In the genomic region with DNA sequence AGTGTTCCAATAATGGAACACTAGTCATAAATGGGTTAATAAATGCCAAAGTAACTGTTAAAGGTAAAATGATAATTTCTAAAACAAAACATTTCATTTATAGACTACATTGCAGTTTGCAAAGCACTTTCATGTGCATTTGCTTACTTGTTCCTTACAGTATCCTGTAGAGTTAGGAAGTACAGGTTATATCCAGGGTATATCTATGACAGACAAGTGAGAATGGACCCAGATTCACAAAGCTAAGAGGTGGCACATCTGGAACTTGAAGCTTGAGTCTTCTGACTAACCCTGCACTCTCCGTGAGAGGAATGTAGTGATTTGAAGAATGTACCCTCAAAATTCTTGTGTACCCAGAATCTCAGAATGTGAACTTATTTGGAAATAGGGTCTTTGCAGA, we compare ENCODE assay signal across 37 cellular contexts.
"Had no signal": no experiment of that assay in that cellular context is flagged by ENCODE, and none has a peak within 500 bp of the region (broad histone marks: within the 10 kb centered on the region; RNA-seq: fewer than 3 reads in every experiment).

No MANE protein-coding gene starts in this region.

- H3K4me3 Mint-ChIP-seq: activated CD4-positive, alpha-beta memory T cell treated with anti-CD3 and anti-CD28 coated beads, Interleukin-2, amount 10 ng/mL, durations not matched to agents 7 days and 5 days; activated CD4-positive, alpha-beta T cell treated with anti-CD3 and anti-CD28 coated beads for 36 hours; activated CD4-positive, alpha-beta T cell treated with anti-CD3 and anti-CD28 coated beads, Interleukin-2, amount 10 ng/mL, durations not matched to agents 7 days and 5 days; activated CD8-positive, alpha-beta memory T cell treated with anti-CD3 and anti-CD28 coated beads, Interleukin-2, amount 10 ng/mL, durations not matched to agents 7 days and 5 days; activated CD8-positive, alpha-beta T cell treated with anti-CD3 and anti-CD28 coated beads, Interleukin-2, amount 10 ng/mL, durations not matched to agents 7 days and 5 days; activated naive CD4-positive, alpha-beta T cell treated with anti-CD3 and anti-CD28 coated beads, Interleukin-2, amount 10 ng/mL, durations not matched to agents 7 days and 5 days; activated naive CD4-positive, alpha-beta T cell treated with anti-CD3 and anti-CD28 coated beads, Interleukin-2, amount 50 U/mL, for 24 hours; activated naive CD8-positive, alpha-beta T cell; activated naive CD8-positive, alpha-beta T cell treated with anti-CD3 and anti-CD28 coated beads, Interleukin-2, amount 10 ng/mL, durations not matched to agents 7 days and 5 days; activated naive CD8-positive, alpha-beta T cell treated with anti-CD3 and anti-CD28 coated beads, Interleukin-2, amount 50 U/mL, for 24 hours; activated T-cell treated with anti-CD3 and anti-CD28 coated beads, Interleukin-2, amount 50 U/mL, for 24 hours; T-helper 1 cell treated with Interleukin-12 subunit alpha and Interleukin-12 subunit beta and Interleukin-4 antibody, amounts not matched to agents 30 μg/mL and 1 μg/mL, for 36 hours; T-helper 2 cell treated with Interferon-gamma antibody and Interleukin-4, amounts not matched to agents 5 μg/mL and 100 μg/mL, for 36 hours had no signal

- H3K9me3 Mint-ChIP-seq: activated CD4-positive, alpha-beta memory T cell treated with anti-CD3 and anti-CD28 coated beads, Interleukin-2, amount 10 ng/mL, durations not matched to agents 7 days and 5 days; activated CD4-positive, alpha-beta T cell treated with anti-CD3 and anti-CD28 coated beads, Interleukin-2, amount 10 ng/mL, durations not matched to agents 7 days and 5 days; activated naive CD4-positive, alpha-beta T cell treated with anti-CD3 and anti-CD28 coated beads, Interleukin-2, amount 10 ng/mL, durations not matched to agents 7 days and 5 days; activated T-cell treated with anti-CD3 and anti-CD28 coated beads, Interleukin-2, amount 50 U/mL, for 24 hours; activated T-helper 2 cell treated with anti-CD3 and anti-CD28 coated beads, Interferon-gamma antibody, Interleukin-2, Interleukin-4, amounts not matched to agents 10 μg/mL and 5 μg/mL and 100 μg/mL, durations not matched to agents 14 hours and 24 hours and 36 hours; T-helper 1 cell treated with Interleukin-12 subunit alpha and Interleukin-12 subunit beta and Interleukin-4 antibody, amounts not matched to agents 30 μg/mL and 1 μg/mL, for 36 hours; T-helper 2 cell treated with Interferon-gamma antibody and Interleukin-4, amounts not matched to agents 5 μg/mL and 100 μg/mL, for 36 hours had no signal

- H3K4me1 ChIP-seq: ascending aorta, body of pancreas, breast epithelium had no signal

- H3K36me3 ChIP-seq: breast epithelium had no signal

- DNase-seq: activated CD4-positive, alpha-beta memory T cell treated with anti-CD3 and anti-CD28 coated beads, Interleukin-2, amount 10 ng/mL, durations not matched to agents 7 days and 5 days; activated CD4-positive, alpha-beta T cell treated with anti-CD3 and anti-CD28 coated beads for 1 hour; activated CD4-positive, alpha-beta T cell treated with anti-CD3 and anti-CD28 coated beads for 36 hours; activated CD4-positive, alpha-beta T cell treated with anti-CD3 and anti-CD28 coated beads for 48 hours; activated CD4-positive, alpha-beta T cell treated with anti-CD3 and anti-CD28 coated beads, Interleukin-2, amount 10 ng/mL, durations not matched to agents 7 days and 5 days; activated CD4-positive, alpha-beta T cell treated with anti-CD3 and anti-CD28 coated beads, Interleukin-2, amount 50 U/mL, for 48 hours; activated CD4-positive, CD25-positive, alpha-beta regulatory T cell; activated CD8-positive, alpha-beta memory T cell treated with anti-CD3 and anti-CD28 coated beads for 24 hours; activated CD8-positive, alpha-beta memory T cell treated with anti-CD3 and anti-CD28 coated beads, Interleukin-2, amount 10 ng/mL, durations not matched to agents 7 days and 5 days; activated CD8-positive, alpha-beta memory T cell treated with anti-CD3 and anti-CD28 coated beads, Interleukin-2, amount 50 U/mL, for 48 hours; activated CD8-positive, alpha-beta T cell treated with anti-CD3 and anti-CD28 coated beads, Interleukin-2, amount 10 ng/mL, durations not matched to agents 7 days and 5 days; activated effector memory CD4-positive, alpha-beta T cell treated with Interleukin-2 at 50 U/mL for 16 hours; activated gamma-delta T cell; activated naive CD4-positive, alpha-beta T cell treated with anti-CD3 and anti-CD28 coated beads, Interleukin-2, amount 10 ng/mL, durations not matched to agents 7 days and 5 days; activated naive CD4-positive, alpha-beta T cell treated with Interleukin-2 at 50 U/mL for 16 hours; activated naive CD8-positive, alpha-beta T cell treated with anti-CD3 and anti-CD28 coated beads, Interleukin-2, amount 10 ng/mL, durations not matched to agents 7 days and 5 days; activated naive CD8-positive, alpha-beta T cell treated with anti-CD3 and anti-CD28 coated beads, Interleukin-2, amount 50 U/mL, for 24 hours; activated T-cell treated with anti-CD3 and anti-CD28 coated beads, Interleukin-2, amount 50 U/mL, for 24 hours; activated T-cell treated with anti-CD3 and anti-CD28 coated beads, Interleukin-2, amount 50 U/mL, for 48 hours; amygdala; anterior cingulate cortex; body of pancreas; brain microvascular endothelial cell; central memory CD4-positive, alpha-beta T cell; T-helper 1 cell; T-helper 2 cell; T-helper 9 cell had no signal

- ATAC-seq: activated CD4-positive, alpha-beta T cell treated with anti-CD3 and anti-CD28 coated beads for 36 hours; activated CD4-positive, CD25-positive, alpha-beta regulatory T cell treated with anti-CD3 and anti-CD28 coated beads, Interleukin-2, amount 50 U/mL, for 24 hours; activated CD8-positive, alpha-beta memory T cell treated with anti-CD3 and anti-CD28 coated beads, Interleukin-2, amount 10 ng/mL, durations not matched to agents 7 days and 5 days; activated CD8-positive, alpha-beta T cell treated with anti-CD3 and anti-CD28 coated beads, Interleukin-2, amount 10 ng/mL, durations not matched to agents 7 days and 5 days; activated naive CD8-positive, alpha-beta T cell treated with anti-CD3 and anti-CD28 coated beads, Interleukin-2, amount 50 U/mL, for 24 hours; body of pancreas had no signal

- H3K27ac Mint-ChIP-seq: activated CD4-positive, alpha-beta memory T cell treated with anti-CD3 and anti-CD28 coated beads, Interleukin-2, amount 10 ng/mL, durations not matched to agents 7 days and 5 days; activated CD4-positive, alpha-beta T cell treated with anti-CD3 and anti-CD28 coated beads for 36 hours; activated CD4-positive, alpha-beta T cell treated with anti-CD3 and anti-CD28 coated beads, Interleukin-2, amount 10 ng/mL, durations not matched to agents 7 days and 5 days; activated CD8-positive, alpha-beta memory T cell treated with anti-CD3 and anti-CD28 coated beads, Interleukin-2, amount 10 ng/mL, durations not matched to agents 7 days and 5 days; activated CD8-positive, alpha-beta T cell treated with anti-CD3 and anti-CD28 coated beads, Interleukin-2, amount 10 ng/mL, durations not matched to agents 7 days and 5 days; activated naive CD4-positive, alpha-beta T cell treated with anti-CD3 and anti-CD28 coated beads, Interleukin-2, amount 10 ng/mL, durations not matched to agents 7 days and 5 days; activated naive CD4-positive, alpha-beta T cell treated with anti-CD3 and anti-CD28 coated beads, Interleukin-2, amount 50 U/mL, for 24 hours; activated naive CD8-positive, alpha-beta T cell; activated naive CD8-positive, alpha-beta T cell treated with anti-CD3 and anti-CD28 coated beads, Interleukin-2, amount 10 ng/mL, durations not matched to agents 7 days and 5 days; activated naive CD8-positive, alpha-beta T cell treated with anti-CD3 and anti-CD28 coated beads, Interleukin-2, amount 50 U/mL, for 24 hours; activated T-cell treated with anti-CD3 and anti-CD28 coated beads, Interleukin-2, amount 50 U/mL, for 24 hours; activated T-helper 2 cell treated with anti-CD3 and anti-CD28 coated beads, Interferon-gamma antibody, Interleukin-2, Interleukin-4, amounts not matched to agents 10 μg/mL and 5 μg/mL and 100 μg/mL, durations not matched to agents 14 hours and 24 hours and 36 hours; T-helper 1 cell treated with Interleukin-12 subunit alpha and Interleukin-12 subunit beta and Interleukin-4 antibody, amounts not matched to agents 30 μg/mL and 1 μg/mL, for 36 hours; T-helper 2 cell treated with Interferon-gamma antibody and Interleukin-4, amounts not matched to agents 5 μg/mL and 100 μg/mL, for 36 hours had no signal

- H3K9me3 ChIP-seq: ascending aorta, body of pancreas had no signal

- FAIRE-seq: TTC549 had no signal

- H3K27me3 ChIP-seq: ascending aorta, body of pancreas, brain microvascular endothelial cell, breast epithelium had no signal

- H3K27ac ChIP-seq: ascending aorta, body of pancreas, brain microvascular endothelial cell, breast epithelium, VCaP had no signal

- H3K27me3 Mint-ChIP-seq: activated CD4-positive, alpha-beta memory T cell treated with anti-CD3 and anti-CD28 coated beads, Interleukin-2, amount 10 ng/mL, durations not matched to agents 7 days and 5 days; activated CD4-positive, alpha-beta T cell treated with anti-CD3 and anti-CD28 coated beads for 36 hours; activated CD4-positive, alpha-beta T cell treated with anti-CD3 and anti-CD28 coated beads, Interleukin-2, amount 10 ng/mL, durations not matched to agents 7 days and 5 days; activated CD8-positive, alpha-beta memory T cell treated with anti-CD3 and anti-CD28 coated beads, Interleukin-2, amount 10 ng/mL, durations not matched to agents 7 days and 5 days; activated naive CD4-positive, alpha-beta T cell treated with anti-CD3 and anti-CD28 coated beads, Interleukin-2, amount 10 ng/mL, durations not matched to agents 7 days and 5 days; activated naive CD4-positive, alpha-beta T cell treated with anti-CD3 and anti-CD28 coated beads, Interleukin-2, amount 50 U/mL, for 24 hours; activated naive CD8-positive, alpha-beta T cell; activated naive CD8-positive, alpha-beta T cell treated with anti-CD3 and anti-CD28 coated beads, Interleukin-2, amount 10 ng/mL, durations not matched to agents 7 days and 5 days; activated naive CD8-positive, alpha-beta T cell treated with anti-CD3 and anti-CD28 coated beads, Interleukin-2, amount 50 U/mL, for 24 hours; activated T-cell treated with anti-CD3 and anti-CD28 coated beads, Interleukin-2, amount 50 U/mL, for 24 hours had no signal

- H3K4me3 ChIP-seq: ascending aorta, body of pancreas, breast epithelium had no signal

- H3K4me1 Mint-ChIP-seq: activated CD4-positive, alpha-beta memory T cell treated with anti-CD3 and anti-CD28 coated beads, Interleukin-2, amount 10 ng/mL, durations not matched to agents 7 days and 5 days; activated CD4-positive, alpha-beta T cell treated with anti-CD3 and anti-CD28 coated beads for 36 hours; activated CD4-positive, alpha-beta T cell treated with anti-CD3 and anti-CD28 coated beads, Interleukin-2, amount 10 ng/mL, durations not matched to agents 7 days and 5 days; activated CD8-positive, alpha-beta memory T cell treated with anti-CD3 and anti-CD28 coated beads, Interleukin-2, amount 10 ng/mL, durations not matched to agents 7 days and 5 days; activated naive CD4-positive, alpha-beta T cell treated with anti-CD3 and anti-CD28 coated beads, Interleukin-2, amount 10 ng/mL, durations not matched to agents 7 days and 5 days; activated naive CD4-positive, alpha-beta T cell treated with anti-CD3 and anti-CD28 coated beads, Interleukin-2, amount 50 U/mL, for 24 hours; activated naive CD8-positive, alpha-beta T cell treated with anti-CD3 and anti-CD28 coated beads, Interleukin-2, amount 10 ng/mL, durations not matched to agents 7 days and 5 days; activated naive CD8-positive, alpha-beta T cell treated with anti-CD3 and anti-CD28 coated beads, Interleukin-2, amount 50 U/mL, for 24 hours had no signal

- H3K36me3 Mint-ChIP-seq: activated CD8-positive, alpha-beta memory T cell treated with anti-CD3 and anti-CD28 coated beads, Interleukin-2, amount 10 ng/mL, durations not matched to agents 7 days and 5 days; activated naive CD4-positive, alpha-beta T cell treated with anti-CD3 and anti-CD28 coated beads, Interleukin-2, amount 10 ng/mL, durations not matched to agents 7 days and 5 days had no signal
